1 cellular context compared by ENCODE assay signal in the genomic region with DNA sequence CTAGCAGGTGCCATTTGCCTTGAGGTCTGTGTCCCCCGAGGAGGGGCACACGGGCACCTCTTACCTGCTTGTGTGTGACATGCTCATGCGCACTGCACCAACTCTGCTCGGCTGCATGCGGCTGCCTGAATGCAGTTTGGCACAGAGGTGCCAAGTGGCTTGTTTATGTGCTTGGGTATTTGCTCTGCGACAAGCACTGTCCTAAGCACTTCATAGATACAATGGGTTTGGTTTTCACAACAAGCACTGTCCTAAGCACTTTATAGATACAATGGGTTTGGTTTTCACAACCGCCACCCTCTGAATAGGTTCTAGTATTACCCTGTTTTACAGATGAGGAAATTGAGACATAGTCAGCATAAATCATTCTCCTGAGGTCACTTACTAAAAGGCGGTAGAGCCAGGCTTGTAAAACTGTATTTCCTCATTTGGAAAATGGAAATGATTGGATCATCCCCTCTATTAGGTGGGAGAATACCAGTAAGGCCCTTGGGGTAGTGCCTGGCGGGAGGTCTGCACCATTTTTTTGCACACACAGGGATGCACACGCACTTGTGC.
TF ChIP-seq lines count a peak whose summit lies in the region.

No MANE protein-coding gene starts in this region.

TF ChIP-seq in A549, 52 proteins besides CTCF, POLR2A, EP300 and RAD21:
- peak; percentile 35 for TF ChIP-seq MAFK (IDR thresholded peaks at IDR 0.05; ENCODE audit: partially characterized antibody)
- TF ChIP-seq NPAS2 (CRISPR knock-in tag; IDR thresholded peaks at IDR 0.05; ENCODE audit: borderline replicate concordance) = no peak
- TF ChIP-seq MYC (IDR thresholded peaks at IDR 0.05; ENCODE audit: borderline replicate concordance, low read length) = no peak
- TF ChIP-seq SMC3 (IDR thresholded peaks at IDR 0.05) = no peak
- TF ChIP-seq KDM1A (IDR thresholded peaks at IDR 0.05; ENCODE audit: low read depth) = no peak
TF ChIP-seq in A549: peak in this region for 1.
